ENCODE assay signal across 1 cellular context in genomic region chr17:19800571-19800970, GRCh38.
TF ChIP-seq lines count a peak whose summit lies in the region.

No MANE protein-coding gene starts in this region.

TF ChIP-seq in HepG2, 621 proteins besides CTCF, POLR2A, EP300 and RAD21:
- no peak for TF ChIP-seq TAF15 (IDR thresholded peaks at IDR 0.05; ENCODE audit: low read depth, low read length, poor library complexity, severe bottlenecking)
- no peak for TF ChIP-seq RXRB (CRISPR knock-in tag; IDR thresholded peaks at IDR 0.05; ENCODE audit: borderline replicate concordance)
- no peak for TF ChIP-seq AGO2 (optimal IDR thresholded peaks at IDR 0.05; ENCODE audit: low read depth, low read length)
- no peak for TF ChIP-seq MTERF4 (CRISPR knock-in tag; IDR thresholded peaks at IDR 0.05)
- TF ChIP-seq SUZ12 (IDR thresholded peaks at IDR 0.05; ENCODE audit: low read depth, low read length) = no peak
- TF ChIP-seq XRCC5 (optimal IDR thresholded peaks at IDR 0.05; ENCODE audit: low read length) = no peak
- no peak for TF ChIP-seq NR2F2 (IDR thresholded peaks at IDR 0.05; ENCODE audit: borderline replicate concordance, low read depth)
- TF ChIP-seq GTF3A (CRISPR knock-in tag; conservative IDR thresholded peaks at IDR 0.05) = no peak
- no peak for TF ChIP-seq ZBTB4 (CRISPR knock-in tag; IDR thresholded peaks at IDR 0.05; ENCODE audit: borderline replicate concordance)
- no peak for TF ChIP-seq HNF1A (IDR thresholded peaks at IDR 0.05; ENCODE audit: low read depth)
- no peak for TF ChIP-seq HNF1A (CRISPR knock-in tag; IDR thresholded peaks at IDR 0.05; ENCODE audit: borderline replicate concordance)
- TF ChIP-seq ZNF678 (CRISPR knock-in tag; IDR thresholded peaks at IDR 0.05) = no peak
- TF ChIP-seq ZBTB14 (CRISPR knock-in tag; IDR thresholded peaks at IDR 0.05) = no peak
- TF ChIP-seq ELK4 (CRISPR knock-in tag; IDR thresholded peaks at IDR 0.05; ENCODE audit: borderline replicate concordance) = no peak
- TF ChIP-seq CENPBD1 (CRISPR knock-in tag; IDR thresholded peaks at IDR 0.05; ENCODE audit: borderline replicate concordance, low read depth) = no peak
- no peak for TF ChIP-seq NCOR1 (IDR thresholded peaks at IDR 0.05; ENCODE audit: borderline replicate concordance, low read length)
- no peak for TF ChIP-seq ZBTB21 (CRISPR knock-in tag; IDR thresholded peaks at IDR 0.05)
- TF ChIP-seq STAT5B (CRISPR knock-in tag; IDR thresholded peaks at IDR 0.05) = no peak
- TF ChIP-seq HOXA3 (CRISPR knock-in tag; IDR thresholded peaks at IDR 0.05) = no peak
TF ChIP-seq in HepG2: peak in this region for 0.
